Comparison of ENCODE assay signal across 1 cellular context in genomic region chr10:14954001-14954770, GRCh38.
TF ChIP-seq lines count a peak whose summit lies in the region.

DCLRE1C (minus strand) TSS chr10:14954096; CDS start chr10:14954010, 86 bp downstream.

TF ChIP-seq in K562, 482 proteins besides CTCF, POLR2A, EP300 and RAD21 (continued from another document and continues in another):
- TF ChIP-seq PRDM10 (IDR thresholded peaks at IDR 0.05; ENCODE audit: partially characterized antibody) (peak; percentile 26), NCOA4 (IDR thresholded peaks at IDR 0.05; ENCODE audit: partially characterized antibody) (no peak), MECOM (CRISPR knock-in tag; IDR thresholded peaks at IDR 0.05) (no peak), BCLAF1 (IDR thresholded peaks at IDR 0.05; ENCODE audit: borderline replicate concordance in 1 of 2, control insufficient read depth in 1 of 2, low read depth in 2 of 2, low read length in 1 of 2) (0 out of 4 replicates have a peak, but pooled peaks of 1 of the 2 experiments have one; percentile 35), ARHGAP35 (IDR thresholded peaks at IDR 0.05; ENCODE audit: partially characterized antibody) (no peak), ERF (CRISPR knock-in tag; IDR thresholded peaks at IDR 0.05) (no peak), HOMEZ (CRISPR knock-in tag; IDR thresholded peaks at IDR 0.05) (no peak), C11orf30 (IDR thresholded peaks at IDR 0.05; ENCODE audit: low read depth) (peak; percentile 83), ARID2 (IDR thresholded peaks at IDR 0.05) (no peak), GATAD2B (IDR thresholded peaks at IDR 0.05; ENCODE audit: borderline replicate concordance) (peak; percentile 72; the same call in 1 of the 2 replicates), ZFP36 (IDR thresholded peaks at IDR 0.05; ENCODE audit: low read depth, low read length, partially characterized antibody) (no peak), ILK (tag; IDR thresholded peaks at IDR 0.05; ENCODE audit: borderline replicate concordance, low read depth) (no peak), HCFC1 (IDR thresholded peaks at IDR 0.05; ENCODE audit: low read depth, low read length) (0 out of 2 replicates have a peak, but pooled peaks have one; percentile 9), ZNF407 (IDR thresholded peaks at IDR 0.05; ENCODE audit: low read depth) (no peak), HNRNPK (IDR thresholded peaks at IDR 0.05; ENCODE audit: low read depth, low read length, poor library complexity, severe bottlenecking) (no peak), NFIX (CRISPR knock-in tag; IDR thresholded peaks at IDR 0.05; ENCODE audit: low read depth) (no peak), ZNF507 (tag; conservative IDR thresholded peaks at IDR 0.05) (no peak), FOXO4 (CRISPR knock-in tag; IDR thresholded peaks at IDR 0.05) (no peak), ELF2 (CRISPR knock-in tag; IDR thresholded peaks at IDR 0.05) (peak; percentile 95), MCM5 (IDR thresholded peaks at IDR 0.05; ENCODE audit: low read depth) (no peak), LARP7 (IDR thresholded peaks at IDR 0.05) (no peak), MTF1 (CRISPR knock-in tag; IDR thresholded peaks at IDR 0.05; ENCODE audit: borderline replicate concordance) (no peak), ZKSCAN8 (CRISPR knock-in tag; IDR thresholded peaks at IDR 0.05) (no peak), ZKSCAN3 (CRISPR knock-in tag; IDR thresholded peaks at IDR 0.05) (no peak), GABPA (tag; conservative IDR thresholded peaks at IDR 0.05; ENCODE audit: low read depth) (peak; percentile 93), NR2C2 (CRISPR knock-in tag; IDR thresholded peaks at IDR 0.05) (peak; percentile 79), NR2C2 (tag; IDR thresholded peaks at IDR 0.05) (peak; percentile 80; the same call in 1 of the 2 replicates), ZNF444 (CRISPR knock-in tag; IDR thresholded peaks at IDR 0.05) (no peak), ELF1 (tag; IDR thresholded peaks at IDR 0.05) (peak; percentile 99), ZBTB1 (CRISPR knock-in tag; IDR thresholded peaks at IDR 0.05; ENCODE audit: borderline replicate concordance, low read depth) (no peak), ESRRA (IDR thresholded peaks at IDR 0.05; ENCODE audit: borderline replicate concordance, low read depth) (peak; percentile 84), TEAD4 (IDR thresholded peaks at IDR 0.05; ENCODE audit: low read length) (no peak), TEAD4 (CRISPR knock-in tag; IDR thresholded peaks at IDR 0.05; ENCODE audit: borderline replicate concordance) (no peak), U2AF1 (optimal IDR thresholded peaks at IDR 0.05; ENCODE audit: low read depth, low read length) (no peak), ZNF583 (CRISPR knock-in tag; IDR thresholded peaks at IDR 0.05) (no peak), NFYB (IDR thresholded peaks at IDR 0.05; ENCODE audit: extremely low read depth, insufficient read length) (peak; percentile 97), ZNF311 (CRISPR knock-in tag; IDR thresholded peaks at IDR 0.05) (no peak), NCOA2 (IDR thresholded peaks at IDR 0.05; ENCODE audit: partially characterized antibody in 2 of 2) (no peak)
- TF ChIP-seq, protein P1, sequence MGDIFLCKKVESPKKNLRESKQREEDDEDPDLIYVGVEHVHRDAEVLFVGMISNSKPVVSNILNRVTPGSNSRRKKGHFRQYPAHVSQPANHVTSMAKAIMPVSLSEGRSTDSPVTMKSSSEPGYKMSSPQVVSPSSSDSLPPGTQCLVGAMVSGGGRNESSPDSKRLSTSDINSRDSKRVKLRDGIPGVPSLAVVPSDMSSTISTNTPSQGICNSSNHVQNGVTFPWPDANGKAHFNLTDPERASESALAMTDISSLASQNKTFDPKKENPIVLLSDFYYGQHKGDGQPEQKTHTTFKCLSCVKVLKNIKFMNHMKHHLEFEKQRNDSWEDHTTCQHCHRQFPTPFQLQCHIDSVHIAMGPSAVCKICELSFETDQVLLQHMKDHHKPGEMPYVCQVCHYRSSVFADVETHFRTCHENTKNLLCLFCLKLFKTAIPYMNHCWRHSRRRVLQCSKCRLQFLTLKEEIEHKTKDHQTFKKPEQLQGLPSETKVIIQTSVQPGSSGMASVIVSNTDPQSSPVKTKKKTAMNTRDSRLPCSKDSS (IDR thresholded peaks at IDR 0.05; ENCODE audit: low read depth, partially characterized antibody): no peak
- TF ChIP-seq, protein P2, sequence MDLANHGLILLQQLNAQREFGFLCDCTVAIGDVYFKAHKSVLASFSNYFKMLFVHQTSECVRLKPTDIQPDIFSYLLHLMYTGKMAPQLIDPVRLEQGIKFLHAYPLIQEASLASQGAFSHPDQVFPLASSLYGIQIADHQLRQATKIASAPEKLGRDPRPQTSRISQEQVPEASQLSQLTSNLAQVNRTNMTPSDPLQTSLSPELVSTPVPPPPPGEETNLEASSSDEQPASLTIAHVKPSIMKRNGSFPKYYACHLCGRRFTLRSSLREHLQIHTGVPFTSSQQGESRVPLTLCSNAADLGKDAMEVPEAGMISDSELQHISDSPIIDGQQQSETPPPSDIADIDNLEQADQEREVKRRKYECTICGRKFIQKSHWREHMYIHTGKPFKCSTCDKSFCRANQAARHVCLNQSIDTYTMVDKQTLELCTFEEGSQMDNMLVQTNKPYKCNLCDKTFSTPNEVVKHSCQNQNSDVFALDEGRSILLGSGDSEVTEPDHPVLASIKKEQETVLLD (IDR thresholded peaks at IDR 0.05): no peak
- TF ChIP-seq, protein P3, sequence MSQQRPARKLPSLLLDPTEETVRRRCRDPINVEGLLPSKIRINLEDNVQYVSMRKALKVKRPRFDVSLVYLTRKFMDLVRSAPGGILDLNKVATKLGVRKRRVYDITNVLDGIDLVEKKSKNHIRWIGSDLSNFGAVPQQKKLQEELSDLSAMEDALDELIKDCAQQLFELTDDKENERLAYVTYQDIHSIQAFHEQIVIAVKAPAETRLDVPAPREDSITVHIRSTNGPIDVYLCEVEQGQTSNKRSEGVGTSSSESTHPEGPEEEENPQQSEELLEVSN (IDR thresholded peaks at IDR 0.05; ENCODE audit: borderline replicate concordance in 1 of 2, extremely low read depth in 1 of 2, insufficient read depth in 1 of 2, insufficient read length in 1 of 2, low read depth in 1 of 2, low read length in 1 of 2, poor library complexity in 1 of 2, severe bottlenecking in 1 of 2): peak; percentile 90 to 94
